Comparison of ENCODE assay signal across 12 cellular contexts in the genomic region with DNA sequence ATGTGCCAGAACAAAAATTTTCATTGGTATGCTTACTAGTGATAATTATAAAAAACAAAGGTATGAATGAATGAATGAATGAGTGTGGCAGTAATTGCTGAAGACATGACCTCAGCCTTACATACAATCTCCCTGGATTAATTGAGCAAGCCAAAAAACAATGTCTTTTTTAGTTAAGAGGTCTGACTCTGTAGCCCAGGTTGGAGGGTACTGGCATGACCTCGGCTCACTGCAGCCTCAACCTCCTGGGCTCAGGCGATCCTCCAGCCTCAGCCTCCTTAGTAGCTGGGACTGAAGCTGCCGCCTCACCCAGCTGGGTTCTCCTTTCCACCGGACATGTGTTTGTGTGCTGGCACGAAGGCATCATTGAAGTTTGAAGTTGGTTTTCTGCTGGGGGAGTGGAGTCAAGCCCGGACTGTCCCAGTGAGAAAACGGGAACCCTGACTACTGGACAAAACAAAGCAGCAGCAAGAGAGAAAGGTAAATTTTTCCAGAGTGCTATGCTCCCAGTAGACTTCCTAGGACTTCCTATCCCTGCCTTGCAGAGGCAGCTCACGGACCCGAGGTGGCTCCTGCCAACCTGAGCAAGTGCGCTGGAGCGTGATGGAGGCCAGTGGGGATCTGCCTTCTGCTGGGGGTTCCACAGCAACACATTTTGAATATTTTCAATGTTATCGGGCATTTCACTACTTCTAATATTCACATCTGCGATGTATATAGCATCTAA. TPM values are rescaled to one million over a fixed set of nuclear protein-coding genes. Genes with fewer than 3 reads are reported as not detected.
DNase-seq lines count a peak whose midpoint lies in the region; ATAC-seq and TF ChIP-seq lines count a peak whose summit lies in the region.
"Had no signal": no experiment of that assay in that cellular context is flagged by ENCODE, and none has a peak within 500 bp of the region (broad histone marks: within the 10 kb centered on the region; RNA-seq: fewer than 3 reads in every experiment).

No MANE protein-coding gene starts in this region.

- H3K27ac Mint-ChIP-seq in activated CD8-positive, alpha-beta memory T cell treated with anti-CD3 and anti-CD28 coated beads, Interleukin-2, amount 10 ng/mL, durations not matched to agents 7 days and 5 days = no peak overlapping the region

- POLR2A ChIA-PET in OCI-LY7 (lab: Charles Lee) = interaction anchor here (1.2 kb wide), 1 partner anchor 16 kb away, joined by 3 read pairs; no protein-coding TSS in a partner anchor

- H3K4me2 ChIP-seq in OCI-LY7 (ENCODE audit: low read length) = peak overlapping the region; percentile 4; the same call in 1 of the 2 replicates
- H3K4me2 ChIP-seq in hepatocyte = peak overlapping the region; percentile 76
- peak overlapping the region; percentile 9 for H3K4me2 ChIP-seq in smooth muscle cell

- H3K27me3 ChIP-seq in hepatocyte (peaks cover 1% of the 10 kb centered on the region), smooth muscle cell (ENCODE audit: low read depth) (no peaks in the 10 kb centered on the region)
- H3K27me3 ChIP-seq: sigmoid colon, thyroid gland had no signal

- peaks cover 6% of the 10 kb centered on the region for H3F3A ChIP-seq in smooth muscle cell (ENCODE audit: low read depth)

- no peaks in the 10 kb centered on the region for H3K9me3 Mint-ChIP-seq in activated CD8-positive, alpha-beta memory T cell treated with anti-CD3 and anti-CD28 coated beads, Interleukin-2, amount 10 ng/mL, durations not matched to agents 7 days and 5 days (ENCODE audit: low read depth)
- H3K9me3 Mint-ChIP-seq: activated naive CD8-positive, alpha-beta T cell treated with anti-CD3 and anti-CD28 coated beads, Interleukin-2, amount 10 ng/mL, durations not matched to agents 7 days and 5 days had no signal

- ATAC-seq in activated CD8-positive, alpha-beta memory T cell treated with anti-CD3 and anti-CD28 coated beads, Interleukin-2, amount 10 ng/mL, durations not matched to agents 7 days and 5 days = no peak
- ATAC-seq in GM21423 (IDR thresholded peaks at IDR 0.05; ENCODE audit: unreplicated experiment) = no peak

- H3K9me3 ChIP-seq in OCI-LY7 (ENCODE audit: low read length) (no peaks in the 10 kb centered on the region), hepatocyte (ENCODE audit: low read depth) (no peaks in the 10 kb centered on the region), smooth muscle cell (replicated peaks; ENCODE audit: low read depth) (no peaks in the 10 kb centered on the region)
- H3K9me3 ChIP-seq: thyroid gland had no signal

- H3K79me2 ChIP-seq in OCI-LY7 (ENCODE audit: insufficient read depth, low read depth, low read length) (peaks cover 3% of the 10 kb centered on the region; the same call in 1 of the 2 replicates), hepatocyte (peaks cover 5% of the 10 kb centered on the region), smooth muscle cell (ENCODE audit: low read depth) (no peaks in the 10 kb centered on the region)

- DNase-seq in activated CD8-positive, alpha-beta memory T cell treated with anti-CD3 and anti-CD28 coated beads, Interleukin-2, amount 10 ng/mL, durations not matched to agents 7 days and 5 days = peak; percentile 30
- DNase-seq in activated CD8-positive, alpha-beta memory T cell treated with anti-CD3 and anti-CD28 coated beads for 24 hours = no peak
- DNase-seq in OCI-LY7 (ENCODE audit: low spot score) = no peak
- DNase-seq in hepatocyte (ENCODE audit: low spot score) = peak; percentile 3
- no peak for DNase-seq in smooth muscle cell (lab: John Stamatoyannopoulos, UW; ENCODE audit: unreplicated experiment)
- no peak for DNase-seq in activated CD4-positive, CD25-positive, alpha-beta regulatory T cell (lab: John Stamatoyannopoulos, UW)
- no peak for DNase-seq in GOT3 (lab: John Stamatoyannopoulos, UW)
- DNase-seq: activated naive CD8-positive, alpha-beta T cell treated with anti-CD3 and anti-CD28 coated beads, Interleukin-2, amount 10 ng/mL, durations not matched to agents 7 days and 5 days; NCI-H446 treated with DMSO at 0.1 percent for 48 hours had no signal

- H3K9ac ChIP-seq in smooth muscle cell (ENCODE audit: low read depth) = no peak overlapping the region

- no peak for TF ChIP-seq CTCF in OCI-LY7 (conservative IDR thresholded peaks at IDR 0.05; ENCODE audit: low read length)
- TF ChIP-seq CTCF in hepatocyte (IDR thresholded peaks at IDR 0.05; ENCODE audit: poor library complexity) = no peak
- no peak for TF ChIP-seq CTCF in smooth muscle cell (IDR thresholded peaks at IDR 0.05; ENCODE audit: borderline replicate concordance, insufficient read depth, poor library complexity, severe bottlenecking)

- H3K27me3 Mint-ChIP-seq in activated CD8-positive, alpha-beta memory T cell treated with anti-CD3 and anti-CD28 coated beads, Interleukin-2, amount 10 ng/mL, durations not matched to agents 7 days and 5 days = peaks cover 13% of the 10 kb centered on the region

- H4K20me1 ChIP-seq in OCI-LY7 (ENCODE audit: insufficient read depth, low read length) = no peaks in the 10 kb centered on the region
- H4K20me1 ChIP-seq in hepatocyte (ENCODE audit: insufficient read depth, poor library complexity, severe bottlenecking) = no peaks in the 10 kb centered on the region
- no peaks in the 10 kb centered on the region for H4K20me1 ChIP-seq in smooth muscle cell (ENCODE audit: low read depth)

- peaks cover 12% of the 10 kb centered on the region for H3K36me3 Mint-ChIP-seq in activated CD8-positive, alpha-beta memory T cell treated with anti-CD3 and anti-CD28 coated beads, Interleukin-2, amount 10 ng/mL, durations not matched to agents 7 days and 5 days

- BruUV-seq in OCI-LY7 (replicated peaks; lab: Mats Ljungman, UMichigan) = no TSS peak

- H3K4me1 ChIP-seq in OCI-LY7 (ENCODE audit: insufficient read depth, low read length, poor library complexity, severe bottlenecking) (peaks cover 15% of the 10 kb centered on the region), hepatocyte (ENCODE audit: insufficient read depth) (peaks cover 7% of the 10 kb centered on the region), smooth muscle cell (ENCODE audit: low read depth) (peaks cover 11% of the 10 kb centered on the region)

- no peak overlapping the region for H3K4me3 Mint-ChIP-seq in activated CD8-positive, alpha-beta memory T cell treated with anti-CD3 and anti-CD28 coated beads, Interleukin-2, amount 10 ng/mL, durations not matched to agents 7 days and 5 days

- H3K4me1 Mint-ChIP-seq in activated CD8-positive, alpha-beta memory T cell treated with anti-CD3 and anti-CD28 coated beads, Interleukin-2, amount 10 ng/mL, durations not matched to agents 7 days and 5 days = peaks cover 19% of the 10 kb centered on the region

- no peak overlapping the region for H2AFZ ChIP-seq in OCI-LY7 (ENCODE audit: low read length)
- H2AFZ ChIP-seq in hepatocyte = no peak overlapping the region
- no peak overlapping the region for H2AFZ ChIP-seq in smooth muscle cell (ENCODE audit: low read depth)

- CTCF ChIA-PET in activated CD8-positive, alpha-beta memory T cell treated with anti-CD3 and anti-CD28 coated beads, Interleukin-2, amount 10 ng/mL, durations not matched to agents 7 days and 5 days (lab: Charles Lee) = interaction anchor here (0.6 to 1.7 kb wide), 6 partner anchors 20 to 537 kb away, joined by 3 to 5 read pairs (median 3); no protein-coding TSS in a partner anchor
- CTCF ChIA-PET in OCI-LY7 (lab: Charles Lee; ENCODE audit: unreplicated experiment) = no interaction called here

- H3K27ac ChIP-seq in OCI-LY7 (ENCODE audit: low read depth, low read length, poor library complexity, severe bottlenecking) (no peak overlapping the region), hepatocyte (peak overlapping the region; percentile 61), smooth muscle cell (ENCODE audit: low read depth) (no peak overlapping the region)

- H3K9me2 ChIP-seq in OCI-LY7 (ENCODE audit: insufficient read depth, low read length) (no peaks in the 10 kb centered on the region), hepatocyte (replicated peaks; ENCODE audit: insufficient read depth) (no peaks in the 10 kb centered on the region)

- intact Hi-C loops in OCI-LY7 (cut with micrococcal nuclease; ENCODE audit: unreplicated experiment) = no loop called here

- WGBS in hepatocyte (ENCODE audit: low lambda C conversion rate, missing lambda C conversion rate) = 79% methylated on average over 13 of the region's 13 CpGs
- WGBS in smooth muscle cell (ENCODE audit: low lambda C conversion rate) = 90% methylated on average over 13 of the region's 13 CpGs

- H3K4me3 ChIP-seq in OCI-LY7 (ENCODE audit: low read depth, low read length, poor library complexity, severe bottlenecking) (no peak overlapping the region), hepatocyte (no peak overlapping the region), smooth muscle cell (peak overlapping the region; percentile 50)
- H3K4me3 ChIP-seq: thyroid gland had no signal

- H3K36me3 ChIP-seq in OCI-LY7 (ENCODE audit: insufficient read depth, low read length) = peaks cover 42% of the 10 kb centered on the region
- no peaks in the 10 kb centered on the region for H3K36me3 ChIP-seq in hepatocyte (replicated peaks; ENCODE audit: insufficient read depth, low read depth)
- no peaks in the 10 kb centered on the region for H3K36me3 ChIP-seq in smooth muscle cell (ENCODE audit: low read depth)

RNA-seq across cellular contexts. Expression of gene IMP4, which starts 6.4 kb away (rescaled TPM):
- total RNA-seq in activated CD8-positive, alpha-beta memory T cell treated with anti-CD3 and anti-CD28 coated beads, Interleukin-2, amount 10 ng/mL, durations not matched to agents 7 days and 5 days = 100 to 1,000 TPM in 1 of 2 experiments, 10 to 100 TPM in 1; 85.8 to 115 TPM
- 265 and 266 TPM in 2 replicates for total RNA-seq in OCI-LY7 (2014; rRNA removed; shearing (Covaris generic))
- total RNA-seq in OCI-LY7 (2022) (314 and 327 TPM in 2 replicates), hepatocyte (49.1 and 52.4 TPM in 2 replicates), smooth muscle cell (36.4 and 59.3 TPM in 2 replicates)
- polyA plus RNA-seq in hepatocyte (56.4 and 80.9 TPM in 2 replicates), smooth muscle cell (74.9 and 75.0 TPM in 2 replicates)

RNA-seq across cellular contexts. Expression of gene PTPN18, which starts 19.5 kb away (rescaled TPM):
- 10 to 100 TPM; 82.3 to 90.5 TPM for total RNA-seq in activated CD8-positive, alpha-beta memory T cell treated with anti-CD3 and anti-CD28 coated beads, Interleukin-2, amount 10 ng/mL, durations not matched to agents 7 days and 5 days
- 96.6 and 107 TPM in 2 replicates for total RNA-seq in OCI-LY7 (2014; rRNA removed; shearing (Covaris generic))
- total RNA-seq in OCI-LY7 (2022) = 309 and 363 TPM in 2 replicates
- 34.8 and 35.7 TPM in 2 replicates for total RNA-seq in hepatocyte
- 34.7 and 41.6 TPM in 2 replicates for polyA plus RNA-seq in hepatocyte
- 4.4 and 13.9 TPM in 2 replicates for total RNA-seq in smooth muscle cell
- 10.1 and 10.2 TPM in 2 replicates for polyA plus RNA-seq in smooth muscle cell

Comparison
In these comparisons a context has a peak if more than half of its experiments do, and no peak if none do; other contexts are left out.
1. DNase-seq: peak in activated CD8-positive, alpha-beta memory T cell treated with anti-CD3 and anti-CD28 coated beads, Interleukin-2, amount 10 ng/mL, durations not matched to agents 7 days and 5 days (single experiment) and hepatocyte (single experiment); none in activated CD8-positive, alpha-beta memory T cell treated with anti-CD3 and anti-CD28 coated beads for 24 hours (single experiment), OCI-LY7 (single experiment), smooth muscle cell (single experiment), activated CD4-positive, CD25-positive, alpha-beta regulatory T cell (0 of 4) and GOT3 (single experiment).
2. H3K4me2 ChIP-seq: peak in every context shown above with its lines; median percentile 76 in hepatocyte; 9 in smooth muscle cell; 4 in OCI-LY7.